ENCODE assay signal across 19 cellular contexts in genomic region chr2:28300489-28300888, GRCh38.
DNase-seq lines count a peak whose midpoint lies in the region; ATAC-seq and TF ChIP-seq lines count a peak whose summit lies in the region.
"Had no signal": no experiment of that assay in that cellular context is flagged by ENCODE, and none has a peak within 500 bp of the region (broad histone marks: within the 10 kb centered on the region; RNA-seq: fewer than 3 reads in every experiment).

No MANE protein-coding gene starts in this region.

- peaks cover 10% of the 10 kb centered on the region for H3K36me3 Mint-ChIP-seq in progenitor cell of endocrine pancreas (ENCODE audit: insufficient read depth)

- H3K4me3 ChIP-seq in AG10803 (ENCODE audit: low read length): peak overlapping the region; percentile 13
- peak overlapping the region; percentile 45 for H3K4me3 ChIP-seq in WI38 (ENCODE audit: low read depth, low read length)
- H3K4me3 ChIP-seq in mesendoderm (ENCODE audit: low read length): no peak overlapping the region
- H3K4me3 ChIP-seq: dorsolateral prefrontal cortex, PC-9, spleen had no signal

- H3K27me3 ChIP-seq in mesendoderm (ENCODE audit: insufficient read depth, low read length, poor library complexity): no peaks in the 10 kb centered on the region
- H3K27me3 ChIP-seq: dorsolateral prefrontal cortex, spleen had no signal

- TF ChIP-seq CTCF in AG10803 (conservative IDR thresholded peaks at IDR 0.05; ENCODE audit: low read length) (no peak), WI38 (IDR thresholded peaks at IDR 0.05; ENCODE audit: low read depth, low read length) (no peak), progenitor cell of endocrine pancreas (IDR thresholded peaks at IDR 0.05; ENCODE audit: unreplicated experiment) (no peak)

- no peak overlapping the region for H3K23ac ChIP-seq in mesendoderm (ENCODE audit: low read length)

- no peak overlapping the region for H3K27ac ChIP-seq in mesendoderm (ENCODE audit: low read depth, low read length)
- H3K27ac ChIP-seq: PC-9, spleen had no signal

- H2AK5ac ChIP-seq in mesendoderm (ENCODE audit: low read length): no peak overlapping the region

- H2BK120ac ChIP-seq in mesendoderm (ENCODE audit: low read depth, low read length): no peak overlapping the region

- H3K27ac Mint-ChIP-seq in progenitor cell of endocrine pancreas: peak overlapping the region; percentile 19
- H3K27ac Mint-ChIP-seq: activated CD8-positive, alpha-beta T cell treated with anti-CD3 and anti-CD28 coated beads for 36 hours; activated T-helper 2 cell treated with anti-CD3 and anti-CD28 coated beads, Interferon-gamma antibody, Interleukin-2, Interleukin-4, amounts not matched to agents 10 μg/mL and 5 μg/mL and 100 μg/mL, durations not matched to agents 14 hours and 24 hours and 36 hours; memory B cell; stimulated activated naive CD8-positive, alpha-beta T cell treated with anti-CD3 and anti-CD28 coated beads, Interleukin-15, Interleukin-2, amounts not matched to agents 100 ng/mL and 50 ng/mL, for 24 hours had no signal

- no peak overlapping the region for H3K18ac ChIP-seq in mesendoderm (ENCODE audit: low read length)

- no peak overlapping the region for H3K4ac ChIP-seq in mesendoderm (ENCODE audit: low read depth, low read length)

- H2BK5ac ChIP-seq in mesendoderm (ENCODE audit: low read length): no peak overlapping the region

- peaks cover 2% of the 10 kb centered on the region for H3K4me1 Mint-ChIP-seq in progenitor cell of endocrine pancreas (ENCODE audit: low read depth)
- H3K4me1 Mint-ChIP-seq: memory B cell had no signal

- no peak overlapping the region for H2BK15ac ChIP-seq in mesendoderm (replicated peaks; ENCODE audit: low read depth)

- no peak overlapping the region for H3K56ac ChIP-seq in mesendoderm (ENCODE audit: low read length)

- H4K5ac ChIP-seq in mesendoderm (ENCODE audit: low read length): no peak overlapping the region

- H3K79me2 ChIP-seq in mesendoderm (ENCODE audit: control insufficient read depth, insufficient read depth, low read length): no peaks in the 10 kb centered on the region

- no peaks in the 10 kb centered on the region for H3K36me3 ChIP-seq in mesendoderm (ENCODE audit: control insufficient read depth, insufficient read depth, low read length)

- peak; percentile 82 for DNase-seq in AG10803 (ENCODE audit: low read depth)
- DNase-seq in fibroblast of peridontal ligament (ENCODE audit: extremely low read depth): peak; percentile 96
- no peak for DNase-seq in progenitor cell of endocrine pancreas (ENCODE audit: low spot score, unreplicated experiment)
- DNase-seq in activated CD8-positive, alpha-beta memory T cell treated with anti-CD3 and anti-CD28 coated beads for 24 hours: no peak
- DNase-seq in mesendoderm: no peak
- DNase-seq in stimulated activated naive CD4-positive, alpha-beta T cell (lab: John Stamatoyannopoulos, UW): no peak
- DNase-seq: activated CD8-positive, alpha-beta T cell treated with anti-CD3 and anti-CD28 coated beads for 36 hours; dorsolateral prefrontal cortex; GDM1; NCI-H2029; NCI-H526; occipital lobe; PC-9; spleen had no signal

- H3K4me2 ChIP-seq in mesendoderm (ENCODE audit: low read length): no peak overlapping the region
- H3K4me2 ChIP-seq: PC-9 had no signal

- no peaks in the 10 kb centered on the region for H3K27me3 Mint-ChIP-seq in progenitor cell of endocrine pancreas
- H3K27me3 Mint-ChIP-seq: activated CD8-positive, alpha-beta T cell treated with anti-CD3 and anti-CD28 coated beads for 36 hours; memory B cell; stimulated activated naive CD8-positive, alpha-beta T cell treated with anti-CD3 and anti-CD28 coated beads, Interleukin-15, Interleukin-2, amounts not matched to agents 100 ng/mL and 50 ng/mL, for 24 hours had no signal

- H3K4me1 ChIP-seq in mesendoderm (ENCODE audit: control insufficient read depth, low read depth, low read length): no peaks in the 10 kb centered on the region
- H3K4me1 ChIP-seq: spleen had no signal

- no peak overlapping the region for H3K4me3 Mint-ChIP-seq in progenitor cell of endocrine pancreas (ENCODE audit: low read depth)
- H3K4me3 Mint-ChIP-seq: activated CD8-positive, alpha-beta T cell treated with anti-CD3 and anti-CD28 coated beads for 36 hours; memory B cell; stimulated activated naive CD8-positive, alpha-beta T cell treated with anti-CD3 and anti-CD28 coated beads, Interleukin-15, Interleukin-2, amounts not matched to agents 100 ng/mL and 50 ng/mL, for 24 hours had no signal

- no peak overlapping the region for H3K9ac ChIP-seq in mesendoderm (ENCODE audit: low read length)

- ATAC-seq in HG02938 (IDR thresholded peaks at IDR 0.05; ENCODE audit: unreplicated experiment): no peak
- ATAC-seq: activated CD8-positive, alpha-beta T cell treated with anti-CD3 and anti-CD28 coated beads for 36 hours had no signal

- no peaks in the 10 kb centered on the region for H3K79me1 ChIP-seq in mesendoderm (ENCODE audit: low read length)

- peaks cover 5% of the 10 kb centered on the region for H3K9me3 Mint-ChIP-seq in progenitor cell of endocrine pancreas (ENCODE audit: low read depth)

- no CpG with 5 or more reads among the region's 5 CpGs for WGBS in mesendoderm (ENCODE audit: extremely low coverage, insufficient coverage, low lambda C conversion rate)

- no peak overlapping the region for H4K8ac ChIP-seq in mesendoderm (ENCODE audit: low read depth, low read length)

Comparison
In these comparisons a context has a peak if more than half of its experiments do, and no peak if none do; other contexts are left out.
1. DNase-seq: peak in AG10803 (single experiment) and fibroblast of peridontal ligament (single experiment); none in progenitor cell of endocrine pancreas (single experiment), activated CD8-positive, alpha-beta memory T cell treated with anti-CD3 and anti-CD28 coated beads for 24 hours (single experiment), mesendoderm (single experiment) and stimulated activated naive CD4-positive, alpha-beta T cell (0 of 6).